In the genomic region with DNA sequence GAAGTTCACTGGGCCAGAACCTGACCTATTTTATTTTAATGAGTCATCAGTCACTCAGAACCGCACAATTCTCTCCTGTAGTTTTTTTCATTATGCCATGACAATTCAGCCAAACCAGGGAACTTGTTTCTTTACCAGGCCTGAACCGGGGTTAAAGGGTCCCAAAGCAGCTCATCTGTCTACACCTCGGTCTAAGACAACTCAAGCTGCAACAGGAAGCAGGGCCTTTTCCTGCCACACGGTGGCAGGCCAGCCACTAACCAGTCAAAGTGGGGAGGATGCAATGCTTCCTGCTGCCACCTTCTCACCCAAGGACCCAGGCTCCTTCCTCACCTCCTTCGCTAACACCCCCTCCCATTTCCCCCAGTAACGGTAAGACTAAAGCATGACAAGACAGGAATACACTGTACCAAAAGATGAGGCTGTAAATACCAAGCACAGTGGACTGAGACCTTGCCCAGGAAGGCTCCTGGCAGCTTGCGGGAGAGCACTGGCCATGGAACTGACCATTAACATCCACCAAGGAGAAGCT, we compare ENCODE assay signal across 8 cellular contexts. TPM values are rescaled to one million over a fixed set of nuclear protein-coding genes. Genes with fewer than 3 reads are reported as not detected.
DNase-seq lines count a peak whose midpoint lies in the region; ATAC-seq, FAIRE-seq and TF ChIP-seq lines count a peak whose summit lies in the region.

No MANE protein-coding gene starts in this region.

- no peaks in the 10 kb centered on the region for H3K9me3 ChIP-seq in CD4-positive, CD25-positive, alpha-beta regulatory T cell (ENCODE audit: control insufficient read depth in 2 of 2, low read length in 2 of 2)
- H3K9me3 ChIP-seq in GM12878 (replicated peaks; ENCODE audit: control insufficient read depth, insufficient read depth, low read length), result no peaks in the 10 kb centered on the region
- no peaks in the 10 kb centered on the region for H3K9me3 ChIP-seq in keratinocyte (ENCODE audit: control insufficient read depth, low read depth, low read length)

- H4K20me1 ChIP-seq in GM12878 (ENCODE audit: control insufficient read depth, insufficient read depth) (no peaks in the 10 kb centered on the region), keratinocyte (ENCODE audit: control insufficient read depth, extremely low read depth, insufficient read depth, low read length) (no peaks in the 10 kb centered on the region)

- H3K79me2 ChIP-seq in GM12878 (ENCODE audit: control insufficient read depth, insufficient read depth, low read length) (no peaks in the 10 kb centered on the region), keratinocyte (ENCODE audit: control insufficient read depth, insufficient read depth, low read length) (no peaks in the 10 kb centered on the region)

- H3K4me2 ChIP-seq in GM12878 (ENCODE audit: control insufficient read depth, insufficient read depth) (no peak overlapping the region), keratinocyte (ENCODE audit: control insufficient read depth, extremely low read depth, insufficient read depth, low read depth, low read length) (no peak overlapping the region)

- TF ChIP-seq EP300 in GM12878 (IDR thresholded peaks at IDR 0.05; ENCODE audit: borderline replicate concordance in 1 of 2, control insufficient read depth in 1 of 2, low read depth in 2 of 2, low read length in 2 of 2), result no peak

- in situ Hi-C loops in GM12878 (cut with MboI), result loop anchor here (5.0 kb wide), 1 partner anchor 559 kb away; no protein-coding TSS in a partner anchor

- H3K27ac ChIP-seq in CD4-positive, CD25-positive, alpha-beta regulatory T cell (ENCODE audit: insufficient read depth, low read length, poor library complexity, severe bottlenecking), result no peak overlapping the region
- H3K27ac ChIP-seq in GM12878 (ENCODE audit: control insufficient read depth, insufficient read depth), result no peak overlapping the region
- no peak overlapping the region for H3K27ac ChIP-seq in keratinocyte (ENCODE audit: control insufficient read depth, insufficient read depth, low read length)

- H3K9me1 ChIP-seq in keratinocyte (ENCODE audit: control insufficient read depth, extremely low read depth, insufficient read depth, low read length), result no peaks in the 10 kb centered on the region

- TF ChIP-seq RAD21 in GM12878 (IDR thresholded peaks at IDR 0.05; ENCODE audit: insufficient read depth, low read depth, low read length), result peak; percentile 86

- no peaks in the 10 kb centered on the region for H3K4me1 Mint-ChIP-seq in CD4-positive, CD25-positive, alpha-beta regulatory T cell

- H3K27me3 Mint-ChIP-seq in CD4-positive, CD25-positive, alpha-beta regulatory T cell, result peaks cover 25% of the 10 kb centered on the region

- peak overlapping the region; percentile 50 for H2AFZ ChIP-seq in GM12878 (ENCODE audit: control insufficient read depth, low read depth, low read length)
- peak overlapping the region; percentile 34 for H2AFZ ChIP-seq in keratinocyte (ENCODE audit: control insufficient read depth, low read length)

- FAIRE-seq in GM12878 (lab: Jason Lieb, UNC) (peak; percentile 91), keratinocyte (lab: Jason Lieb, UNC) (peak; percentile 81)

- H3K36me3 Mint-ChIP-seq in CD4-positive, CD25-positive, alpha-beta regulatory T cell, result no peaks in the 10 kb centered on the region

- no peak overlapping the region for H3K4me3 ChIP-seq in CD4-positive, CD25-positive, alpha-beta regulatory T cell (ENCODE audit: low read depth, low read length)
- H3K4me3 ChIP-seq in GM12878, result no peak overlapping the region
- no peak overlapping the region for H3K4me3 ChIP-seq in keratinocyte (ENCODE audit: control insufficient read depth in 2 of 3, extremely low read depth in 1 of 3, insufficient read depth in 2 of 3, low read depth in 1 of 3, low read length in 3 of 3)

- H3K9me3 Mint-ChIP-seq in CD4-positive, CD25-positive, alpha-beta regulatory T cell, result no peaks in the 10 kb centered on the region

- H3K27me3 ChIP-seq in CD4-positive, CD25-positive, alpha-beta regulatory T cell (ENCODE audit: control insufficient read depth, insufficient read depth, low read length), result peaks cover 9% of the 10 kb centered on the region
- H3K27me3 ChIP-seq in GM12878 (replicated peaks in 1 of 2; ENCODE audit: control insufficient read depth in 2 of 2, insufficient read depth in 2 of 2, low read length in 1 of 2) (no peaks in the 10 kb centered on the region; a peak in 1 of 4 replicates), keratinocyte (ENCODE audit: control insufficient read depth, extremely low read depth, insufficient read depth, low read length) (no peaks in the 10 kb centered on the region)

- TF ChIP-seq CTCF in GM12878 (IDR thresholded peaks at IDR 0.05 in 2 of 3, conservative IDR thresholded peaks at IDR 0.05 in 1 of 3; ENCODE audit: control insufficient read depth in 2 of 3, extremely low read depth in 1 of 3, insufficient read depth in 1 of 3, low read depth in 3 of 3, low read length in 3 of 3) (peak; percentile 90 to 92 (median 90)), keratinocyte (optimal IDR thresholded peaks at IDR 0.05 in 1 of 3, IDR thresholded peaks at IDR 0.05 in 1 of 3, conservative IDR thresholded peaks at IDR 0.05 in 1 of 3; ENCODE audit: extremely low read depth in 1 of 3, insufficient read depth in 2 of 3, low read length in 3 of 3) (peak; percentile 90 to 93 (median 92))

- no TSS peak for BruUV-seq in GM12878 (replicated peaks; lab: Mats Ljungman, UMichigan)

- SMC1A ChIA-PET in GM12878 (lab: Charles Lee; ENCODE audit: uncharacterized antibody, unreplicated experiment), result interaction anchor here (0.7 to 8.1 kb wide), 42 partner anchors 9 to 747 kb away, joined by 3 to 230 read pairs (median 4); a partner anchor contains a TSS

- no peak overlapping the region for H3K4me3 Mint-ChIP-seq in CD4-positive, CD25-positive, alpha-beta regulatory T cell

- CTCF ChIA-PET in GM12878 (lab: Yijun Ruan, JAX), result interaction anchor here (0.6 to 7.5 kb wide), 33 partner anchors 10 to 1230 kb away, joined by 3 to 300 read pairs (median 6); a partner anchor contains a TSS

- RAD21 ChIA-PET in GM12878 (lab: Charles Lee; ENCODE audit: unreplicated experiment), result interaction anchor here (1.0 to 7.5 kb wide), 25 partner anchors 11 to 747 kb away, joined by 3 to 275 read pairs (median 5); a partner anchor contains a TSS

- H3K27ac Mint-ChIP-seq in CD4-positive, CD25-positive, alpha-beta regulatory T cell, result no peak overlapping the region

- no peaks in the 10 kb centered on the region for H3K4me1 ChIP-seq in CD4-positive, CD25-positive, alpha-beta regulatory T cell (ENCODE audit: control insufficient read depth, insufficient read depth, low read length, poor library complexity, severe bottlenecking)
- H3K4me1 ChIP-seq in GM12878 (ENCODE audit: control insufficient read depth, insufficient read depth, low read length) (peaks cover 5% of the 10 kb centered on the region), keratinocyte (ENCODE audit: control insufficient read depth, extremely low read depth, insufficient read depth, low read length) (no peaks in the 10 kb centered on the region)

- no peak for TF ChIP-seq POLR2A in GM12878 (IDR thresholded peaks at IDR 0.05; ENCODE audit: low read depth, low read length)

- H3K9ac ChIP-seq in GM12878 (ENCODE audit: control insufficient read depth, insufficient read depth, low read length) (no peak overlapping the region), keratinocyte (ENCODE audit: control insufficient read depth, extremely low read depth, insufficient read depth, low read length) (no peak overlapping the region)

- ATAC-seq in CD4-positive, CD25-positive, alpha-beta regulatory T cell (ENCODE audit: low read depth in 2 of 2), result peak; percentile 87 to 92
- ATAC-seq in GM19395 (IDR thresholded peaks at IDR 0.05; ENCODE audit: unreplicated experiment) (peak; percentile 93), GM12878 (peak; percentile 99), HG03439 (IDR thresholded peaks at IDR 0.05; ENCODE audit: unreplicated experiment) (no peak)

- intact Hi-C loops in GM12878 (cut with micrococcal nuclease; ENCODE audit: unreplicated experiment), result loop anchor here (1.0 to 10.0 kb wide), 4 partner anchors 34 to 547 kb away; a partner anchor contains a TSS

- H3K36me3 ChIP-seq in CD4-positive, CD25-positive, alpha-beta regulatory T cell (ENCODE audit: control insufficient read depth, insufficient read depth, low read length), result no peaks in the 10 kb centered on the region
- H3K36me3 ChIP-seq in GM12878 (ENCODE audit: control insufficient read depth in 2 of 2, insufficient read depth in 2 of 2, low read length in 1 of 2) (no peaks in the 10 kb centered on the region), keratinocyte (ENCODE audit: control insufficient read depth in 2 of 2, extremely low read depth in 1 of 2, insufficient read depth in 2 of 2, low read length in 2 of 2) (no peaks in the 10 kb centered on the region)

- POLR2A ChIA-PET in GM12878 (lab: Charles Lee), result interaction anchor here (0.8 to 3.0 kb wide), 5 partner anchors 23 to 56 kb away, joined by 3 to 32 read pairs (median 4); a partner anchor contains a TSS

- dilution Hi-C loops in keratinocyte (cut with MboI; ENCODE audit: extremely low pct_ligation_motif_present, low sequenced_read_pairs), result no loop called here

- 14% methylated on average over 7 of the region's 7 CpGs for WGBS in GM12878 (ENCODE audit: insufficient coverage, insufficient replicate concordance, low lambda C conversion rate, missing lambda C conversion rate)

- DNase-seq in CD4-positive, CD25-positive, alpha-beta regulatory T cell, result peak; percentile 46 to 78 (median 70)
- peak; percentile 68 for DNase-seq in HuH-7 (ENCODE audit: low spot score)
- DNase-seq in T1000 (lab: John Stamatoyannopoulos, UW), result peak; percentile 6
- DNase-seq in GM12878 (ENCODE audit: low read depth, low spot score), result peak; percentile 45
- no peak for DNase-seq in keratinocyte (ENCODE audit: low read depth, low spot score)
- DNase-seq in stimulated activated CD4-positive, alpha-beta T cell treated with anti-CD3 and anti-CD28 coated beads, Interleukin-4, amount 100 ng/mL, for 1 hour, result peak; percentile 65

RNA-seq across cellular contexts. Expression of a gene that starts 56.7 kb away (rescaled TPM):
- total RNA-seq in CD4-positive, CD25-positive, alpha-beta regulatory T cell, result 3.0 TPM
- 1 to 10 TPM; 3.9 to 7.9 (median 5.5) TPM for polyA plus RNA-seq in CD4-positive, CD25-positive, alpha-beta regulatory T cell
- 179 and 190 TPM in 2 replicates for total RNA-seq in GM12878 (2013; cell fraction: nucleolus; rRNA removed)
- 6.7 and 10.0 TPM in 2 replicates for total RNA-seq in GM12878 (2014; rRNA removed)
- total RNA-seq in GM12878 (2014; rRNA removed; fragmentation: Illumina TruSeq; extraction: Trizol), result 3.0 and 4.8 TPM in 2 replicates
- 7.0 and 7.4 TPM in 2 replicates for total RNA-seq in GM12878 (2021)
- polyA plus RNA-seq in GM12878 (2011; ENCODE audit: low read depth), result 13.1 TPM
- polyA plus RNA-seq in GM12878 (2011; rRNA removed), result 79.2 and 154 TPM in 2 replicates
- 198 and 252 TPM in 2 replicates for polyA plus RNA-seq in GM12878 (2011; cell fraction: cytosol; rRNA removed)
- 175 and 259 TPM in 2 replicates for polyA plus RNA-seq in GM12878 (2011; cell fraction: nucleus; rRNA removed)
- polyA plus RNA-seq in GM12878 (2012), result 12.5 and 14.4 TPM in 2 replicates
- 8.4 and 11.1 TPM in 2 replicates for polyA plus RNA-seq in GM12878 (2014; fragmentation: Illumina TruSeq; extraction: Trizol)
- 1 to 10 TPM; 3.1 to 3.8 TPM for polyA plus RNA-seq in GM12878 (2014; fragmentation: Nextera tagmentation; extraction: Ambion mirVana)
- 7.7 and 9.5 TPM in 2 replicates for polyA plus RNA-seq in GM12878 (2014; rRNA removed)
- polyA plus RNA-seq in GM12878 (2016; fragmentation: Nextera tagmentation; extraction: Ambion mirVana), result 1 to 10 TPM; 6.1 to 6.2 TPM
- polyA minus RNA-seq in GM12878 (2011; rRNA and poly(A)+ RNA removed), result 349 and 417 TPM in 2 replicates
- 24.4 and 33.4 TPM in 2 replicates for polyA minus RNA-seq in GM12878 (2011; cell fraction: cytosol; rRNA and poly(A)+ RNA removed)
- 62.5 and 74.1 TPM in 2 replicates for polyA minus RNA-seq in GM12878 (2011; cell fraction: nucleus; rRNA and poly(A)+ RNA removed)
- 15.5 to 129 TPM (median 29.4 TPM) in 3 replicates for polyA plus RNA-seq in keratinocyte
- 3.0 TPM for polyA plus RNA-seq in keratinocyte (2011; ENCODE audit: low read depth)
- polyA plus RNA-seq in keratinocyte (2011; cell fraction: cytosol; rRNA removed), result 6.7 and 9.9 TPM in 2 replicates
- 81.1 and 119 TPM in 2 replicates for polyA plus RNA-seq in keratinocyte (2011; cell fraction: nucleus; rRNA removed)
- 4.9 and 19.7 TPM in 2 replicates for polyA plus RNA-seq in keratinocyte (2012; ENCODE audit: low replicate concordance)
- polyA minus RNA-seq in keratinocyte, result 22.3 to 233 TPM (median 39.3 TPM) in 3 replicates
- polyA minus RNA-seq in keratinocyte (2011; cell fraction: cytosol; rRNA and poly(A)+ RNA removed), result 11.5 TPM
- 39.9 and 52.7 TPM in 2 replicates for polyA minus RNA-seq in keratinocyte (2011; cell fraction: nucleus; rRNA and poly(A)+ RNA removed)
